8 cellular contexts compared by ENCODE assay signal in genomic region chr20:47360207-47360488, GRCh38. TPM values are rescaled to one million over a fixed set of nuclear protein-coding genes. Genes with fewer than 3 reads are reported as not detected.
DNase-seq lines count a peak whose midpoint lies in the region; ATAC-seq, FAIRE-seq and TF ChIP-seq lines count a peak whose summit lies in the region.

No MANE protein-coding gene starts in this region.

- peak overlapping the region; percentile 84 for H3K9ac ChIP-seq in HCT116 (ENCODE audit: low read length)

- TF ChIP-seq POLR2A in HCT116 (IDR thresholded peaks at IDR 0.05; ENCODE audit: borderline replicate concordance, extremely low read depth, insufficient read depth, insufficient read length) = no peak

- peak overlapping the region; percentile 89 for H3K4me2 ChIP-seq in HCT116 (ENCODE audit: low read length)

- H4K20me1 ChIP-seq in HCT116 (ENCODE audit: insufficient read depth) = no peaks in the 10 kb centered on the region

- FAIRE-seq in HTR-8/SVneo (lab: Jason Lieb, UNC) = no peak

- ATAC-seq in HCT116 (no peak), sciatic nerve (peak; percentile 23), GM19351 (IDR thresholded peaks at IDR 0.05; ENCODE audit: unreplicated experiment) (no peak)

- H3K4me1 ChIP-seq in HCT116 (ENCODE audit: control insufficient read depth in 1 of 2, insufficient read depth in 2 of 2, low read length in 2 of 2) = peaks cover 69 to 72% of the 10 kb centered on the region in 2 experiments

- TF ChIP-seq CTCF in HCT116 (IDR thresholded peaks at IDR 0.05 in 2 of 3, conservative IDR thresholded peaks at IDR 0.05 in 1 of 3; ENCODE audit: borderline replicate concordance in 1 of 3, insufficient read depth in 1 of 3, low read depth in 2 of 3, low read length in 2 of 3) (no peak), RWPE1 (conservative IDR thresholded peaks at IDR 0.05; ENCODE audit: low read depth) (no peak), foreskin fibroblast (IDR thresholded peaks at IDR 0.05; ENCODE audit: low read depth, low read length) (no peak)

- intact Hi-C loops in HCT116 (cut with micrococcal nuclease) = loop anchor here (2.0 kb wide), 1 partner anchor 41 kb away; no protein-coding TSS in a partner anchor
- intact Hi-C loops in sciatic nerve (cut with DNase I) = loop anchor here (5.0 kb wide), 1 partner anchor 43 kb away; no protein-coding TSS in a partner anchor

- no peaks in the 10 kb centered on the region for H3K27me3 ChIP-seq in HCT116 (ENCODE audit: insufficient read depth, low read length)

- BruUV-seq in HCT116 (replicated peaks; lab: Mats Ljungman, UMichigan) = no TSS peak

- H3K36me3 ChIP-seq in HCT116 (ENCODE audit: control insufficient read depth in 1 of 2, insufficient read depth in 2 of 2, low read length in 2 of 2) = no peaks in the 10 kb centered on the region

- CTCF ChIA-PET in HCT116 (lab: Charles Lee) = interaction anchor here (1.3 kb wide), 1 partner anchor 24 kb away, joined by 9 read pairs; no protein-coding TSS in a partner anchor
- CTCF ChIA-PET in RWPE1 (lab: Yijun Ruan, JAX) = interaction anchor here (0.5 to 1.2 kb wide), 4 partner anchors 11 to 115 kb away, joined by 4 to 19 read pairs (median 4); no protein-coding TSS in a partner anchor
- CTCF ChIA-PET in activated naive CD4-positive, alpha-beta T cell treated with anti-CD3 and anti-CD28 coated beads, Interleukin-2, amount 10 ng/mL, durations not matched to agents 7 days and 5 days (lab: Charles Lee) = interaction anchor here (3.1 kb wide), 1 partner anchor 24 kb away, joined by 16 read pairs; no protein-coding TSS in a partner anchor

- H3K27ac Mint-ChIP-seq in activated naive CD4-positive, alpha-beta T cell treated with anti-CD3 and anti-CD28 coated beads, Interleukin-2, amount 10 ng/mL, durations not matched to agents 7 days and 5 days = no peak overlapping the region

- H3K4me3 ChIP-seq in HCT116 (replicated peaks in 1 of 2; ENCODE audit: low read depth in 1 of 2, low read length in 2 of 2) (peak overlapping the region; percentile 36 to 54), foreskin fibroblast (ENCODE audit: low read depth in 1 of 2, low read length in 2 of 2) (no peak overlapping the region)

- peaks cover 60% of the 10 kb centered on the region for H3K4me1 Mint-ChIP-seq in activated naive CD4-positive, alpha-beta T cell treated with anti-CD3 and anti-CD28 coated beads, Interleukin-2, amount 10 ng/mL, durations not matched to agents 7 days and 5 days

- H3K9me3 Mint-ChIP-seq in activated naive CD4-positive, alpha-beta T cell treated with anti-CD3 and anti-CD28 coated beads, Interleukin-2, amount 10 ng/mL, durations not matched to agents 7 days and 5 days = no peaks in the 10 kb centered on the region

- no peaks in the 10 kb centered on the region for H3K9me3 ChIP-seq in HCT116 (ENCODE audit: control insufficient read depth in 1 of 2, insufficient read depth in 1 of 2, low read depth in 1 of 2, low read length in 2 of 2)

- H3K27me3 Mint-ChIP-seq in activated naive CD4-positive, alpha-beta T cell treated with anti-CD3 and anti-CD28 coated beads, Interleukin-2, amount 10 ng/mL, durations not matched to agents 7 days and 5 days = no peaks in the 10 kb centered on the region

- POLR2A ChIA-PET in HCT116 (lab: Charles Lee) = interaction anchor here (0.8 to 6.1 kb wide), 9 partner anchors 9 to 43 kb away, joined by 3 to 65 read pairs (median 4); no protein-coding TSS in a partner anchor
- POLR2A ChIA-PET in RWPE1 (lab: Yijun Ruan, JAX; ENCODE audit: low non-redundant PET) = interaction anchor here (0.6 to 6.7 kb wide), 4 partner anchors 17 to 90 kb away, joined by 4 to 54 read pairs (median 8); no protein-coding TSS in a partner anchor

- H2AFZ ChIP-seq in HCT116 (ENCODE audit: low read depth, low read length, poor library complexity, severe bottlenecking) = peak overlapping the region; percentile 84

- H3K27ac ChIP-seq in HCT116 (ENCODE audit: low read depth, low read length) (peak overlapping the region; percentile 98), RWPE1 (peak overlapping the region; percentile 100)

- peaks cover 9% of the 10 kb centered on the region for H3K36me3 Mint-ChIP-seq in activated naive CD4-positive, alpha-beta T cell treated with anti-CD3 and anti-CD28 coated beads, Interleukin-2, amount 10 ng/mL, durations not matched to agents 7 days and 5 days

- in situ Hi-C loops in G401 (cut with HindIII; ENCODE audit: low sequenced_read_pairs) = no loop called here

- no peak for DNase-seq in HCT116 (ENCODE audit: low read depth, low spot score)
- DNase-seq in RWPE1 (ENCODE audit: low spot score) = peak; percentile 77
- peak; percentile 56 to 79 for DNase-seq in foreskin fibroblast
- DNase-seq in sciatic nerve (ENCODE audit: low spot score) = no peak
- no peak for DNase-seq in activated naive CD4-positive, alpha-beta T cell treated with anti-CD3 and anti-CD28 coated beads, Interleukin-2, amount 10 ng/mL, durations not matched to agents 7 days and 5 days
- no peak for DNase-seq in HTR-8/SVneo (ENCODE audit: insufficient read length, low spot score)
- DNase-seq in G401 (ENCODE audit: low spot score) = no peak

- TF ChIP-seq RAD21 in HCT116 (IDR thresholded peaks at IDR 0.05; ENCODE audit: low read depth) = no peak

- no peak overlapping the region for H3K4me3 Mint-ChIP-seq in activated naive CD4-positive, alpha-beta T cell treated with anti-CD3 and anti-CD28 coated beads, Interleukin-2, amount 10 ng/mL, durations not matched to agents 7 days and 5 days

- H3K9me2 ChIP-seq in HCT116 (ENCODE audit: insufficient read depth) = no peaks in the 10 kb centered on the region

- H3K79me2 ChIP-seq in HCT116 (ENCODE audit: insufficient read depth, low read length) = peaks cover 12% of the 10 kb centered on the region

- RAD21 ChIA-PET in HCT116 (lab: Charles Lee; ENCODE audit: low non-redundant PET in 1 of 2, low total read pairs in 2 of 2, uncharacterized antibody in 2 of 2, unreplicated experiment in 2 of 2) = interaction anchor here in 1 of 2 experiments (1.8 kb wide), 1 partner anchor 24 kb away, joined by 4 read pairs; no protein-coding TSS in a partner anchor

TF ChIP-seq in HCT116, 20 proteins besides CTCF, POLR2A, EP300 and RAD21:
- TF ChIP-seq CEBPB (IDR thresholded peaks at IDR 0.05; ENCODE audit: low read depth) = 0 out of 2 replicates have a peak, but pooled peaks have one; percentile 20
- no peak for TF ChIP-seq ZNF274 (IDR thresholded peaks at IDR 0.05; ENCODE audit: low read depth, low read length)
- no peak for TF ChIP-seq ATF3 (IDR thresholded peaks at IDR 0.05)
- TF ChIP-seq EZH2 (IDR thresholded peaks at IDR 0.05) = no peak
- no peak for TF ChIP-seq TCF7L2 (IDR thresholded peaks at IDR 0.05; ENCODE audit: borderline replicate concordance, extremely low read depth, insufficient read depth, insufficient read length)

RNA-seq across cellular contexts. Expression of gene ZMYND8, which starts 3.6 kb away (rescaled TPM):
- 29.0 TPM for total RNA-seq in HCT116 (2021; ENCODE audit: unreplicated experiment)
- 16.1 and 18.2 TPM in 2 replicates for polyA plus RNA-seq in HCT116 (2012)
- total RNA-seq in sciatic nerve = 49.3 TPM
- total RNA-seq in G401 (2014; rRNA removed; shearing (Covaris generic)) = 21.5 and 24.7 TPM in 2 replicates

Comparison
In these comparisons a context has a peak if more than half of its experiments do, and no peak if none do; other contexts are left out.
1. DNase-seq: peak in RWPE1 (single experiment) and foreskin fibroblast (2 of 2); none in HCT116 (single experiment), sciatic nerve (single experiment), activated naive CD4-positive, alpha-beta T cell treated with anti-CD3 and anti-CD28 coated beads, Interleukin-2, amount 10 ng/mL, durations not matched to agents 7 days and 5 days (single experiment), HTR-8/SVneo (single experiment) and G401 (single experiment).
2. H3K4me3 ChIP-seq: peak in HCT116 (2 of 2); none in foreskin fibroblast (0 of 2).